In the genomic region with DNA sequence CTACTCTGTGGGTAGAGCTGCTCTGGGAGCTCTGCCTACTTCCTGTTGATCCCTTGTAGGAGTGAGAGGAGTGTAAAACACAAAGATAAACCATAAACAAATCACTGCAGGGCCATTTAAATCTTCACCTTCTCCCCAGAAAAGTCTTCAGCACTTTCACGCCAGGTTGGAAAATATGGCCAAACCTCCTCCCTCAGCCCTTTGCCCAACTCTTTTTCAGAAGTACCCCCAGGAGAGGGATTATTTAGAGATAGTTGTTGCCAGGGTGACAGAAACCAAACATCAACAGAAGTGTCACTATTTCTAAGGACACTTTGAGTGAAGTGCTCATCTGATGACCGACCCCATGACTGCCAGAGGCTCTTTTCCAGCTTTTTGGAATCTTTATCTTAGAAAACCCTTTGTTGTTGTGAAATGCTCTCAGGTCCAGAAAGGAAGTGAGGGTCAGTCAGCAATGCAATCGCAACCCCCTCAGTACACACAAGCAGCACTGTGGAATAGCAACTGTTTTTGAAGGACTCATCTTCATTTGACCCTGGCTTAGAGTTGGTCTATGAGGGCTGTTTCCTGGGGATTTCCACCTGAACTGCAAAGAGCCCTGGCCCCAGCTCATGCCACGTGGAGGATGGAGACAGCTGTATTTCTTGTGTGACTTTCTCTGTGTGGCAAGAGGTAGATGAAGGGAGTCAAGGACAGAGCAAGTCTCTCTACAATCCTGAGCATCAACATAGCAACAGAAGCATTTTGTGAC, we compare ENCODE assay signal across 9 cellular contexts. TPM values are rescaled to one million over a fixed set of nuclear protein-coding genes. Genes with fewer than 3 reads are reported as not detected.
DNase-seq lines count a peak whose midpoint lies in the region; ATAC-seq and TF ChIP-seq lines count a peak whose summit lies in the region.
"Had no signal": no experiment of that assay in that cellular context is flagged by ENCODE, and none has a peak within 500 bp of the region (broad histone marks: within the 10 kb centered on the region; RNA-seq: fewer than 3 reads in every experiment).

No MANE protein-coding gene starts in this region.

- H3K4me2 ChIP-seq in H9 (ENCODE audit: insufficient read depth, insufficient read length, low read length), result no peak overlapping the region

- peak overlapping the region; percentile 7 for H3K27ac Mint-ChIP-seq in CD4-positive, alpha-beta T cell
- peak overlapping the region in 2 of 3 experiments; percentile 66 to 87; a peak in 3 of 7 replicates for H3K27ac Mint-ChIP-seq in H9
- H3K27ac Mint-ChIP-seq in activated T-helper 2 cell treated with anti-CD3 and anti-CD28 coated beads, Interferon-gamma antibody, Interleukin-2, Interleukin-4, amounts not matched to agents 10 μg/mL and 5 μg/mL and 100 μg/mL, durations not matched to agents 14 hours and 24 hours and 36 hours, result peak overlapping the region; percentile 36
- H3K27ac Mint-ChIP-seq in chondrocyte (ENCODE audit: unreplicated experiment), result no peak overlapping the region

- H2BK120ac ChIP-seq in H9 (ENCODE audit: low read depth, low read length, poor library complexity, severe bottlenecking), result no peak overlapping the region

- no peak overlapping the region for H2AFZ ChIP-seq in H9 (ENCODE audit: low read length)

- intact Hi-C loops in CD4-positive, alpha-beta T cell (cut with DNase I, micrococcal nuclease), result no loop called here
- intact Hi-C loops in activated T-helper 2 cell treated with anti-CD3 and anti-CD28 coated beads, Interferon-gamma antibody, Interleukin-2, Interleukin-4, amounts not matched to agents 10 μg/mL and 5 μg/mL and 100 μg/mL, durations not matched to agents 14 hours and 24 hours and 36 hours (cut with micrococcal nuclease), result loop anchor here (1.0 kb wide), 1 partner anchor 72 kb away; no protein-coding TSS in a partner anchor
- intact Hi-C loops in colonic mucosa (cut with DNase I), result no loop called here

- POLR2A ChIA-PET in CD4-positive, alpha-beta T cell (lab: Charles Lee), result interaction anchor here (1.2 kb wide), 1 partner anchor 509 kb away, joined by 3 read pairs; no protein-coding TSS in a partner anchor

- H2AK5ac ChIP-seq in H9 (ENCODE audit: insufficient read length, low read length), result no peak overlapping the region

- H3K9ac ChIP-seq in H9 (ENCODE audit: extremely low read depth, insufficient read length, low read length), result no peak overlapping the region
- no peak overlapping the region for H3K9ac ChIP-seq in colonic mucosa (ENCODE audit: low read depth in 2 of 2, low read length in 2 of 2)

- no peaks in the 10 kb centered on the region for H3K27me3 ChIP-seq in CD4-positive, alpha-beta T cell (ENCODE audit: control insufficient read depth, insufficient read depth, low read length)
- H3K27me3 ChIP-seq in H9 (ENCODE audit: insufficient read depth, low read length) (no peaks in the 10 kb centered on the region), colonic mucosa (no peaks in the 10 kb centered on the region)
- H3K27me3 ChIP-seq: SJSA1 had no signal

- TF ChIP-seq CTCF in CD4-positive, alpha-beta T cell (IDR thresholded peaks at IDR 0.05), result no peak
- TF ChIP-seq CTCF in H9 (conservative IDR thresholded peaks at IDR 0.05), result no peak
- TF ChIP-seq CTCF in chondrocyte (IDR thresholded peaks at IDR 0.05), result no peak
- TF ChIP-seq CTCF in colonic mucosa (IDR thresholded peaks at IDR 0.05), result no peak

- H4K8ac ChIP-seq in H9 (replicated peaks; ENCODE audit: insufficient read length, low read depth, low read length), result no peak overlapping the region

- H3K23me2 ChIP-seq in H9 (ENCODE audit: insufficient read length, low read depth, low read length, poor library complexity, severe bottlenecking), result no peaks in the 10 kb centered on the region

- H3K9me3 Mint-ChIP-seq in CD4-positive, alpha-beta T cell, result no peaks in the 10 kb centered on the region
- H3K9me3 Mint-ChIP-seq in H9 (no peaks in the 10 kb centered on the region), chondrocyte (ENCODE audit: low read depth) (peaks cover 4% of the 10 kb centered on the region)
- H3K9me3 Mint-ChIP-seq in activated T-helper 2 cell treated with anti-CD3 and anti-CD28 coated beads, Interferon-gamma antibody, Interleukin-2, Interleukin-4, amounts not matched to agents 10 μg/mL and 5 μg/mL and 100 μg/mL, durations not matched to agents 14 hours and 24 hours and 36 hours, result no peaks in the 10 kb centered on the region

- WGBS in H9 (ENCODE audit: extremely low coverage, insufficient read length, low lambda C conversion rate), result no CpG with 5 or more reads among the region's 4 CpGs

- peak overlapping the region; percentile 28 for H4K5ac ChIP-seq in H9 (ENCODE audit: insufficient read length, low read depth, low read length)

- H3K18ac ChIP-seq in H9 (ENCODE audit: insufficient read length, low read depth, low read length), result no peak overlapping the region

- no peak overlapping the region for H3K56ac ChIP-seq in H9 (ENCODE audit: insufficient read length, low read depth, low read length)

- no peaks in the 10 kb centered on the region for H3K79me2 ChIP-seq in H9 (ENCODE audit: insufficient read depth, low read length)

- DNase-seq in CD4-positive, alpha-beta T cell, result peak in 1 of 10 experiments; percentile 15
- DNase-seq in H9 (no peak), lung microvascular endothelial cell (ENCODE audit: low read depth in 2 of 2) (peak; percentile 6 to 57), chondrocyte (ENCODE audit: low spot score) (no peak), colonic mucosa (no peak)
- DNase-seq in activated T-helper 2 cell treated with anti-CD3 and anti-CD28 coated beads, Interferon-gamma antibody, Interleukin-2, Interleukin-4, amounts not matched to agents 10 μg/mL and 5 μg/mL and 100 μg/mL, durations not matched to agents 14 hours and 24 hours and 36 hours (ENCODE audit: low spot score), result no peak

- peak overlapping the region; percentile 80 for H2BK12ac ChIP-seq in H9 (ENCODE audit: insufficient read length, low read depth, low read length)

- no peaks in the 10 kb centered on the region for H3K36me3 ChIP-seq in colonic mucosa
- H3K36me3 ChIP-seq: SJSA1 had no signal

- no peak overlapping the region for H3K27ac ChIP-seq in CD4-positive, alpha-beta T cell (ENCODE audit: low read depth, low read length)
- H3K27ac ChIP-seq in H9 (ENCODE audit: insufficient read length, low read depth, low read length) (no peak overlapping the region), colonic mucosa (no peak overlapping the region)
- H3K27ac ChIP-seq: SJSA1 had no signal

- H3K79me1 ChIP-seq in H9 (ENCODE audit: insufficient read depth, low read depth, low read length, poor library complexity, severe bottlenecking), result no peaks in the 10 kb centered on the region

- H4K91ac ChIP-seq in H9 (ENCODE audit: insufficient read length, low read depth, low read length), result no peak overlapping the region

- no peak overlapping the region for H3K4me3 ChIP-seq in colonic mucosa
- H3K4me3 ChIP-seq: SJSA1 had no signal

- H2BK15ac ChIP-seq in H9 (ENCODE audit: low read depth, low read length), result no peak overlapping the region

- no peaks in the 10 kb centered on the region for H3K36me3 Mint-ChIP-seq in CD4-positive, alpha-beta T cell (ENCODE audit: low read depth)
- H3K36me3 Mint-ChIP-seq in H9 (ENCODE audit: insufficient read depth in 1 of 3, low read depth in 3 of 3) (no peaks in the 10 kb centered on the region), chondrocyte (ENCODE audit: low read depth) (no peaks in the 10 kb centered on the region)
- H3K36me3 Mint-ChIP-seq in activated T-helper 2 cell treated with anti-CD3 and anti-CD28 coated beads, Interferon-gamma antibody, Interleukin-2, Interleukin-4, amounts not matched to agents 10 μg/mL and 5 μg/mL and 100 μg/mL, durations not matched to agents 14 hours and 24 hours and 36 hours (ENCODE audit: low read depth), result peaks cover 4% of the 10 kb centered on the region

- peak overlapping the region; percentile 70; the same call in 1 of the 2 replicates for H3K14ac ChIP-seq in H9 (ENCODE audit: insufficient read depth, low read length)

- H3K27me3 Mint-ChIP-seq in CD4-positive, alpha-beta T cell, result peaks cover 4% of the 10 kb centered on the region
- H3K27me3 Mint-ChIP-seq in H9 (ENCODE audit: low read depth), result peaks cover 5% of the 10 kb centered on the region
- peaks cover 3% of the 10 kb centered on the region for H3K27me3 Mint-ChIP-seq in activated T-helper 2 cell treated with anti-CD3 and anti-CD28 coated beads, Interferon-gamma antibody, Interleukin-2, Interleukin-4, amounts not matched to agents 10 μg/mL and 5 μg/mL and 100 μg/mL, durations not matched to agents 14 hours and 24 hours and 36 hours (ENCODE audit: low read depth)
- no peaks in the 10 kb centered on the region for H3K27me3 Mint-ChIP-seq in chondrocyte (ENCODE audit: low read depth)

- H2BK5ac ChIP-seq in H9 (ENCODE audit: insufficient read length, low read length), result no peak overlapping the region

- H3K23ac ChIP-seq in H9 (ENCODE audit: insufficient read length, low read depth, low read length), result no peak overlapping the region

- H3T11ph ChIP-seq in H9 (ENCODE audit: low read length), result no peak overlapping the region

- no peak overlapping the region for H3K4ac ChIP-seq in H9 (ENCODE audit: low read depth, low read length)

- peak; percentile 75 for ATAC-seq in CD4-positive, alpha-beta T cell (ENCODE audit: poor library complexity)
- ATAC-seq in HG02973 (IDR thresholded peaks at IDR 0.05; ENCODE audit: unreplicated experiment) (no peak), GM18861 (IDR thresholded peaks at IDR 0.05; ENCODE audit: unreplicated experiment) (no peak)

- CTCF ChIA-PET in CD4-positive, alpha-beta T cell (lab: Charles Lee), result interaction anchor here (1.0 kb wide), 1 partner anchor 10 kb away, joined by 3 read pairs; no protein-coding TSS in a partner anchor

- H3K4me1 ChIP-seq in H9 (ENCODE audit: insufficient read depth, low read length) (peaks cover 3% of the 10 kb centered on the region; the same call in 1 of the 2 replicates), colonic mucosa (no peaks in the 10 kb centered on the region)

- H2BK20ac ChIP-seq in H9 (ENCODE audit: low read depth, low read length, poor library complexity, severe bottlenecking), result no peak overlapping the region

- H3K4me1 Mint-ChIP-seq in CD4-positive, alpha-beta T cell (ENCODE audit: low read depth), result peaks cover 41% of the 10 kb centered on the region
- H3K4me1 Mint-ChIP-seq in H9, result peaks cover 28 to 30% of the 10 kb centered on the region in 2 experiments
- peaks cover 35% of the 10 kb centered on the region for H3K4me1 Mint-ChIP-seq in activated T-helper 2 cell treated with anti-CD3 and anti-CD28 coated beads, Interferon-gamma antibody, Interleukin-2, Interleukin-4, amounts not matched to agents 10 μg/mL and 5 μg/mL and 100 μg/mL, durations not matched to agents 14 hours and 24 hours and 36 hours (ENCODE audit: low read depth)
- peaks cover 16% of the 10 kb centered on the region for H3K4me1 Mint-ChIP-seq in chondrocyte (ENCODE audit: low read depth)

- no peaks in the 10 kb centered on the region for H3K9me3 ChIP-seq in CD4-positive, alpha-beta T cell (ENCODE audit: control insufficient read depth, low read length)
- H3K9me3 ChIP-seq in H9 (ENCODE audit: control insufficient read depth, low read depth, low read length) (no peaks in the 10 kb centered on the region), colonic mucosa (no peaks in the 10 kb centered on the region)
- H3K9me3 ChIP-seq: SJSA1 had no signal

- no peaks in the 10 kb centered on the region for H4K20me1 ChIP-seq in H9 (ENCODE audit: control insufficient read depth, insufficient read depth, insufficient read length)

- H3K4me3 Mint-ChIP-seq in CD4-positive, alpha-beta T cell, result peak overlapping the region; percentile 5
- H3K4me3 Mint-ChIP-seq in H9 (0 out of 5 replicates have a peak overlapping the region, but pooled peaks of 1 of the 2 experiments have one; percentile 15), chondrocyte (ENCODE audit: unreplicated experiment) (no peak overlapping the region)
- no peak overlapping the region for H3K4me3 Mint-ChIP-seq in activated T-helper 2 cell treated with anti-CD3 and anti-CD28 coated beads, Interferon-gamma antibody, Interleukin-2, Interleukin-4, amounts not matched to agents 10 μg/mL and 5 μg/mL and 100 μg/mL, durations not matched to agents 14 hours and 24 hours and 36 hours (ENCODE audit: low read depth)

RNA-seq across cellular contexts. Expression of gene PPP1R21, which starts 24.6 kb away (rescaled TPM):
- 10 to 100 TPM; 18.7 to 22.8 TPM for total RNA-seq in CD4-positive, alpha-beta T cell
- total RNA-seq in H9 (2021) (15.8 and 20.2 TPM in 2 replicates), lung microvascular endothelial cell (12.2 and 19.0 TPM in 2 replicates), chondrocyte (13.3 to 18.6 TPM (median 16.4 TPM) in 3 replicates), colonic mucosa (10 to 100 TPM; 13.9 to 21.5 TPM)
- 22.8 and 23.4 TPM in 2 replicates for total RNA-seq in activated T-helper 2 cell treated with anti-CD3 and anti-CD28 coated beads, Interferon-gamma antibody, Interleukin-2, Interleukin-4, amounts not matched to agents 10 μg/mL and 5 μg/mL and 100 μg/mL, durations not matched to agents 14 hours and 24 hours and 36 hours

Comparison
In these comparisons a context has a peak if more than half of its experiments do, and no peak if none do; other contexts are left out.
1. DNase-seq: peak in lung microvascular endothelial cell (2 of 2); none in H9 (single experiment), activated T-helper 2 cell treated with anti-CD3 and anti-CD28 coated beads, Interferon-gamma antibody, Interleukin-2, Interleukin-4, amounts not matched to agents 10 μg/mL and 5 μg/mL and 100 μg/mL, durations not matched to agents 14 hours and 24 hours and 36 hours (single experiment), chondrocyte (single experiment) and colonic mucosa (single experiment).